In the genomic region with DNA sequence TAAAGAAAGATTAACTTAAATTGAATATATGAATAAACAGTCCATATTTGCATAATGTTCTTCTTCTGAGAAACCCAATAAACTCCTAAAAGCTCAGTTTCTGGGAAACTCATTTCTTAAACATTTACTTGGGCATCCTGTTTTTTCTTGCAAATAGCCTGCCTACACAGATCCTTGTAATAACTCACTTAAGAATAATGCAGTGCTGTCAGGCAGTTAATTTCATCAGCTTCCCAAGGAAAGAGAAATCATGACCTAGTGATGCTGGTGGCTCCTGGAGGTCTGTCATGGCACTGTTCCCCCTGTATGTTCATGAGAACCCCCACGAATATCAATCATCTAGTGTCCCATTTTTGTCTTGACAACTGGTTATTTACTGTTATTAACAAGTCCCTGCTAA, we compare ENCODE assay signal across 15 cellular contexts.
DNase-seq lines count a peak whose midpoint lies in the region; ATAC-seq, FAIRE-seq and TF ChIP-seq lines count a peak whose summit lies in the region.
"Had no signal": no experiment of that assay in that cellular context is flagged by ENCODE, and none has a peak within 500 bp of the region (broad histone marks: within the 10 kb centered on the region; RNA-seq: fewer than 3 reads in every experiment).

No MANE protein-coding gene starts in this region.

- H3K27me3 ChIP-seq in GM23248 (replicated peaks; ENCODE audit: insufficient read depth) (no peaks in the 10 kb centered on the region), bronchial epithelial cell (ENCODE audit: control insufficient read depth, insufficient read depth, low read length) (no peaks in the 10 kb centered on the region), osteoblast (ENCODE audit: insufficient read depth, low read length) (no peaks in the 10 kb centered on the region)

- H3K79me2 ChIP-seq in GM23248 (ENCODE audit: insufficient read depth): no peaks in the 10 kb centered on the region
- no peaks in the 10 kb centered on the region for H3K79me2 ChIP-seq in osteoblast (ENCODE audit: insufficient read depth, low read length)

- peaks cover 15% of the 10 kb centered on the region for H3F3A ChIP-seq in GM23248 (ENCODE audit: insufficient read depth)

- peak overlapping the region; percentile 65 for H2AFZ ChIP-seq in GM23248
- H2AFZ ChIP-seq in osteoblast (ENCODE audit: low read length): peak overlapping the region; percentile 27

- DNase-seq in GM23248: peak; percentile 50
- DNase-seq in bronchial epithelial cell (ENCODE audit: low read depth): peak; percentile 43
- no peak for DNase-seq in osteoblast (ENCODE audit: insufficient read length, low spot score, missing footprints)
- no peak for DNase-seq in activated naive CD4-positive, alpha-beta T cell (lab: John Stamatoyannopoulos, UW)
- no peak for DNase-seq in NCI-H2081 (lab: John Stamatoyannopoulos, UW)
- DNase-seq in NCI-H446 (lab: John Stamatoyannopoulos, UW): no peak
- DNase-seq: CD8-positive, alpha-beta T cell; COR-L47; DMS153; DND-41; GF-D8 had no signal

- WGBS in GM23248 (ENCODE audit: low coverage in 1 of 2, low lambda C conversion rate in 2 of 2, missing lambda C conversion rate in 2 of 2), 2 experiments: 80 to 94% methylated on average over 1 of the region's 1 CpG

- no peak overlapping the region for H3K9ac ChIP-seq in GM23248

- H3K4me3 ChIP-seq in GM23248 (no peak overlapping the region), bronchial epithelial cell (ENCODE audit: low read depth, low read length) (no peak overlapping the region), osteoblast (ENCODE audit: insufficient read depth, low read length) (no peak overlapping the region)

- no peaks in the 10 kb centered on the region for H3K36me3 ChIP-seq in GM23248 (ENCODE audit: low read depth)
- no peaks in the 10 kb centered on the region for H3K36me3 ChIP-seq in bronchial epithelial cell (ENCODE audit: control insufficient read depth, insufficient read depth, low read length)
- no peaks in the 10 kb centered on the region for H3K36me3 ChIP-seq in osteoblast (ENCODE audit: insufficient read depth, low read length)

- H3K4me2 ChIP-seq in GM23248 (ENCODE audit: unreplicated experiment) (peak overlapping the region; percentile 50), osteoblast (ENCODE audit: insufficient read depth, low read length) (no peak overlapping the region)

- no peak for FAIRE-seq in bronchial epithelial cell (lab: Jason Lieb, UNC)
- FAIRE-seq: A204.1, D721Med had no signal

- ATAC-seq in HG02759 (IDR thresholded peaks at IDR 0.05; ENCODE audit: unreplicated experiment): no peak
- ATAC-seq: CD8-positive, alpha-beta T cell; HCT116 had no signal

- no peaks in the 10 kb centered on the region for H4K20me1 ChIP-seq in GM23248 (ENCODE audit: insufficient read depth)
- no peaks in the 10 kb centered on the region for H4K20me1 ChIP-seq in osteoblast (ENCODE audit: insufficient read depth, low read length)

- H3K27ac ChIP-seq in GM23248 (peak overlapping the region; percentile 43), osteoblast (ENCODE audit: low read depth, low read length) (peak overlapping the region; percentile 40)

- peaks cover 39% of the 10 kb centered on the region for H3K4me1 ChIP-seq in GM23248 (ENCODE audit: insufficient read depth)
- H3K4me1 ChIP-seq in osteoblast (ENCODE audit: insufficient read depth, low read length): peaks cover 28% of the 10 kb centered on the region

- TF ChIP-seq CTCF in bronchial epithelial cell (IDR thresholded peaks at IDR 0.05; ENCODE audit: insufficient read depth, low read length, severe bottlenecking): no peak
- no peak for TF ChIP-seq CTCF in osteoblast (IDR thresholded peaks at IDR 0.05; ENCODE audit: extremely low read depth, low read depth, low read length)

- in situ Hi-C loops in GM23248 (cut with MboI): no loop called here

- no peaks in the 10 kb centered on the region for H3K9me2 ChIP-seq in GM23248 (ENCODE audit: insufficient read depth)

- H3K9me3 ChIP-seq in GM23248 (ENCODE audit: low read depth): no peaks in the 10 kb centered on the region
- H3K9me3 ChIP-seq in osteoblast (ENCODE audit: low read depth, low read length): no peaks in the 10 kb centered on the region

Comparison
In these comparisons a context has a peak if more than half of its experiments do, and no peak if none do; other contexts are left out.
1. DNase-seq: peak in GM23248 (single experiment) and bronchial epithelial cell (single experiment); none in osteoblast (single experiment), activated naive CD4-positive, alpha-beta T cell (0 of 4), NCI-H2081 (0 of 2) and NCI-H446 (0 of 2).